Comparison of ENCODE assay signal across 8 cellular contexts in genomic region chr2:85611217-85611704, GRCh38. TPM values are rescaled to one million over a fixed set of nuclear protein-coding genes. Genes with fewer than 3 reads are reported as not detected.
DNase-seq lines count a peak whose midpoint lies in the region; ATAC-seq and TF ChIP-seq lines count a peak whose summit lies in the region.

No MANE protein-coding gene starts in this region.

- H3K9me3 ChIP-seq in Caco-2 = no peaks in the 10 kb centered on the region
- H3K9me3 ChIP-seq in HUES64 (ENCODE audit: insufficient read depth, low read depth, low read length) = no peaks in the 10 kb centered on the region
- H3K9me3 ChIP-seq in naive thymus-derived CD4-positive, alpha-beta T cell (ENCODE audit: control insufficient read depth in 2 of 3, low read length in 3 of 3) = no peaks in the 10 kb centered on the region

- POLR2A ChIA-PET in Caco-2 (lab: Charles Lee) = interaction anchor here (0.6 to 1.5 kb wide), 9 partner anchors 9 to 640 kb away, joined by 3 to 19 read pairs (median 7); partner anchors contain the start of genes MAT2A, RNF181, TMEM150A and VAMP8
- POLR2A ChIA-PET in naive thymus-derived CD4-positive, alpha-beta T cell (lab: Charles Lee) = interaction anchor here (0.6 to 4.3 kb wide), 17 partner anchors 8 to 830 kb away, joined by 3 to 30 read pairs (median 6); partner anchors contain the start of genes KDM3A, MAT2A, RNF181 and SH2D6

- H3K27me3 ChIP-seq in Caco-2 (replicated peaks; ENCODE audit: control insufficient read depth, insufficient read depth, low read length) (no peaks in the 10 kb centered on the region), HUES64 (ENCODE audit: insufficient read depth, low read length) (no peaks in the 10 kb centered on the region)
- H3K27me3 ChIP-seq in naive thymus-derived CD4-positive, alpha-beta T cell (ENCODE audit: control insufficient read depth in 2 of 2, insufficient read depth in 2 of 2, low read length in 2 of 2) = no peaks in the 10 kb centered on the region

- CTCF ChIA-PET in Caco-2 (lab: Charles Lee) = interaction anchor here (0.7 to 1.3 kb wide), 6 partner anchors 8 to 70 kb away, joined by 3 to 6 read pairs (median 4); partner anchors contain the start of genes GGCX and TMEM150A
- CTCF ChIA-PET in naive thymus-derived CD4-positive, alpha-beta T cell (lab: Charles Lee) = interaction anchor here (0.6 to 0.8 kb wide), 2 partner anchors 16 to 30 kb away, joined by 3 to 5 read pairs; partner anchors contain the start of gene RNF181

- no peaks in the 10 kb centered on the region for H3K27me3 Mint-ChIP-seq in Caco-2 (ENCODE audit: insufficient read depth, unreplicated experiment)
- no peaks in the 10 kb centered on the region for H3K27me3 Mint-ChIP-seq in naive thymus-derived CD4-positive, alpha-beta T cell

- TF ChIP-seq CTCF in Caco-2 (IDR thresholded peaks at IDR 0.05; ENCODE audit: insufficient read depth in 1 of 2, low read depth in 1 of 2, low read length in 1 of 2, severe bottlenecking in 1 of 2, unreplicated experiment in 1 of 2) = no peak
- TF ChIP-seq CTCF in choroid plexus epithelial cell (conservative IDR thresholded peaks at IDR 0.05; ENCODE audit: low read depth, low read length) = no peak

- in situ Hi-C loops in ACHN (cut with HindIII; ENCODE audit: low pct_ligation_motif_present, low pct_unique_long_range_greater_than_20kb, low sequenced_read_pairs) = no loop called here

- H3K4me1 ChIP-seq in Caco-2 (no peaks in the 10 kb centered on the region), HUES64 (ENCODE audit: insufficient read depth, low read length) (no peaks in the 10 kb centered on the region)
- H3K4me1 ChIP-seq in naive thymus-derived CD4-positive, alpha-beta T cell (ENCODE audit: control insufficient read depth in 2 of 2, insufficient read depth in 2 of 2, low read length in 2 of 2) = peaks cover 9 to 13% of the 10 kb centered on the region in 2 donors

- intact Hi-C loops in Caco-2 (cut with micrococcal nuclease; ENCODE audit: unreplicated experiment) = loop anchor here (1.0 kb wide), 1 partner anchor 190 kb away; no protein-coding TSS in a partner anchor
- intact Hi-C loops in naive thymus-derived CD4-positive, alpha-beta T cell (cut with micrococcal nuclease) = loop anchor here (1.0 to 10.0 kb wide), 5 partner anchors 9 to 834 kb away; partner anchors contain the start of genes IMMT (in 1 of the 2), KDM3A (in 1 of the 2), MRPL35 (in 1 of the 2) and POLR1A (in 1 of the 2)

- H3K4me1 Mint-ChIP-seq in Caco-2 (ENCODE audit: low read depth, unreplicated experiment) = no peaks in the 10 kb centered on the region
- peaks cover 15 to 52% (median 44%) of the 10 kb centered on the region in 7 donors for H3K4me1 Mint-ChIP-seq in naive thymus-derived CD4-positive, alpha-beta T cell

- peaks cover 61% of the 10 kb centered on the region for H3K36me3 Mint-ChIP-seq in Caco-2 (ENCODE audit: insufficient read depth, unreplicated experiment)
- H3K36me3 Mint-ChIP-seq in naive thymus-derived CD4-positive, alpha-beta T cell = peaks cover 0 to 17% (median 4%) of the 10 kb centered on the region in 5 donors

- peak overlapping the region; percentile 74 for H3K4me3 ChIP-seq in Caco-2 (ENCODE audit: low read depth, low read length)
- peak overlapping the region; percentile 85 for H3K4me3 ChIP-seq in HUES64 (ENCODE audit: low read length)
- peak overlapping the region; percentile 88 for H3K4me3 ChIP-seq in choroid plexus epithelial cell (ENCODE audit: low read depth, low read length)
- peak overlapping the region; percentile 65 for H3K4me3 ChIP-seq in naive thymus-derived CD4-positive, alpha-beta T cell (ENCODE audit: low read length)

- peak overlapping the region; percentile 86 for H3K27ac Mint-ChIP-seq in Caco-2 (ENCODE audit: unreplicated experiment)
- H3K27ac Mint-ChIP-seq in naive thymus-derived CD4-positive, alpha-beta T cell = peak overlapping the region; percentile 86 to 99 (median 96)

- TSS peak; percentile 30 for BruUV-seq in Caco-2 (replicated peaks; lab: Mats Ljungman, UMichigan)

- H3K9me3 Mint-ChIP-seq in Caco-2 (ENCODE audit: unreplicated experiment) = no peaks in the 10 kb centered on the region
- no peaks in the 10 kb centered on the region for H3K9me3 Mint-ChIP-seq in naive thymus-derived CD4-positive, alpha-beta T cell

- 9% methylated on average over 24 of the region's 24 CpGs for WGBS in HUES64

- H3K9ac ChIP-seq in HUES64 (ENCODE audit: low read depth, low read length) = peak overlapping the region; percentile 74

- H3K27ac ChIP-seq in HUES64 (ENCODE audit: low read depth, low read length) = peak overlapping the region; percentile 82
- H3K27ac ChIP-seq in naive thymus-derived CD4-positive, alpha-beta T cell (ENCODE audit: low read depth, low read length) = peak overlapping the region; percentile 81

- peak overlapping the region; percentile 90 for H3K4me3 Mint-ChIP-seq in Caco-2 (ENCODE audit: unreplicated experiment)
- H3K4me3 Mint-ChIP-seq in naive thymus-derived CD4-positive, alpha-beta T cell = peak overlapping the region; percentile 96 to 100 (median 98)

- no peaks in the 10 kb centered on the region for H3K36me3 ChIP-seq in Caco-2 (ENCODE audit: control insufficient read depth, insufficient read depth, low read length)
- H3K36me3 ChIP-seq in HUES64 (ENCODE audit: insufficient read depth, low read length) = peaks cover 36% of the 10 kb centered on the region
- peaks cover 0 to 40% (median 5%) of the 10 kb centered on the region in 3 experiments for H3K36me3 ChIP-seq in naive thymus-derived CD4-positive, alpha-beta T cell (ENCODE audit: control insufficient read depth in 2 of 3, insufficient read depth in 3 of 3, low read length in 3 of 3)

- no peak for DNase-seq in Caco-2
- DNase-seq in choroid plexus epithelial cell (ENCODE audit: low read depth) = no peak
- DNase-seq in naive thymus-derived CD4-positive, alpha-beta T cell = no peak
- DNase-seq in ACHN = no peak
- DNase-seq in GM19238 (ENCODE audit: insufficient read length, low spot score) = no peak
- no peak for DNase-seq in GF-D8 (lab: John Stamatoyannopoulos, UW)

- ATAC-seq in naive thymus-derived CD4-positive, alpha-beta T cell = peak; percentile 9
- ATAC-seq in HG03469 (IDR thresholded peaks at IDR 0.05; ENCODE audit: unreplicated experiment) = no peak

RNA-seq across cellular contexts. Expression of gene C2orf68, which starts 0.6 kb away (rescaled TPM):
- total RNA-seq in Caco-2 (2022) = 49.0 and 54.5 TPM in 2 replicates
- 32.0 TPM for polyA plus RNA-seq in HUES64 (2013, experiment 1 of 2)
- 38.9 TPM for polyA plus RNA-seq in HUES64 (2013, experiment 2 of 2)
- total RNA-seq in naive thymus-derived CD4-positive, alpha-beta T cell = 10 to 100 TPM; 40.9 to 92.1 (median 51.6) TPM
- 10 to 100 TPM; 24.9 to 26.6 TPM for polyA plus RNA-seq in naive thymus-derived CD4-positive, alpha-beta T cell

RNA-seq across cellular contexts. Expression of gene USP39, which starts 4.7 kb away (rescaled TPM):
- total RNA-seq in Caco-2 (2022) = 82.1 and 83.5 TPM in 2 replicates
- 79.9 TPM for polyA plus RNA-seq in HUES64 (2013, experiment 1 of 2)
- 79.3 TPM for polyA plus RNA-seq in HUES64 (2013, experiment 2 of 2)
- 10 to 100 TPM; 43.1 to 76.1 (median 57.3) TPM for total RNA-seq in naive thymus-derived CD4-positive, alpha-beta T cell
- polyA plus RNA-seq in naive thymus-derived CD4-positive, alpha-beta T cell = 10 to 100 TPM; 63.7 to 83.6 TPM

RNA-seq across cellular contexts. Expression of gene TMEM150A, which starts 8.8 kb away (rescaled TPM):
- 24.0 and 25.3 TPM in 2 replicates for total RNA-seq in Caco-2 (2022)
- polyA plus RNA-seq in HUES64 (2013, experiment 1 of 2) = 18.2 TPM
- polyA plus RNA-seq in HUES64 (2013, experiment 2 of 2) = 16.7 TPM
- 10 to 100 TPM in 3 of 5 experiments, 1 to 10 TPM in 2; 5.1 to 17.8 (median 11.2) TPM for total RNA-seq in naive thymus-derived CD4-positive, alpha-beta T cell
- polyA plus RNA-seq in naive thymus-derived CD4-positive, alpha-beta T cell = 10 to 100 TPM; 11.1 to 15.4 TPM

RNA-seq across cellular contexts. Expression of gene RNF181, which starts 15.7 kb away (rescaled TPM):
- total RNA-seq in Caco-2 (2022) = 113 and 123 TPM in 2 replicates
- 99.6 TPM for polyA plus RNA-seq in HUES64 (2013, experiment 1 of 2)
- polyA plus RNA-seq in HUES64 (2013, experiment 2 of 2) = 103 TPM
- total RNA-seq in naive thymus-derived CD4-positive, alpha-beta T cell = 100 to 1,000 TPM in 1 of 5 experiments, 10 to 100 TPM in 4; 38.5 to 118 (median 61.4) TPM
- 100 to 1,000 TPM; 168 to 175 TPM for polyA plus RNA-seq in naive thymus-derived CD4-positive, alpha-beta T cell

RNA-seq across cellular contexts. Expression of gene VAMP5, which starts 27.0 kb away (rescaled TPM):
- total RNA-seq in Caco-2 (2022) = 11.0 and 15.1 TPM in 2 replicates
- 5.3 TPM for polyA plus RNA-seq in HUES64 (2013, experiment 1 of 2)
- 10.3 TPM for polyA plus RNA-seq in HUES64 (2013, experiment 2 of 2)
- total RNA-seq in naive thymus-derived CD4-positive, alpha-beta T cell = 10 to 100 TPM; 25.6 to 73.8 (median 35.1) TPM
- polyA plus RNA-seq in naive thymus-derived CD4-positive, alpha-beta T cell = 100 to 1,000 TPM; 115 to 121 TPM
